ENCODE assay signal across 1 cellular context in genomic region chr15:52243697-52244555, GRCh38.
TF ChIP-seq lines count a peak whose summit lies in the region.

No MANE protein-coding gene starts in this region.

TF ChIP-seq in HepG2, 621 proteins besides CTCF, POLR2A, EP300 and RAD21:
- TF ChIP-seq ZNF430 (CRISPR knock-in tag; IDR thresholded peaks at IDR 0.05) (no peak), GRHL1 (CRISPR knock-in tag; conservative IDR thresholded peaks at IDR 0.05) (no peak), ZNF773 (CRISPR knock-in tag; IDR thresholded peaks at IDR 0.05; ENCODE audit: borderline replicate concordance) (no peak), ZBTB20 (CRISPR knock-in tag; IDR thresholded peaks at IDR 0.05; ENCODE audit: borderline replicate concordance, low read depth) (no peak)
TF ChIP-seq in HepG2: peak in this region for 0.
